In genomic region chr9:126335837-126336236, GRCh38 we compare ENCODE assay signal across 22 cellular contexts. TPM values are rescaled to one million over a fixed set of nuclear protein-coding genes. Genes with fewer than 3 reads are reported as not detected.
A peak's percentile ranks its signal among the peaks of the same experiment; 100 is the strongest.
DNase-seq lines count a peak whose midpoint lies in the region; ATAC-seq, FAIRE-seq and TF ChIP-seq lines count a peak whose summit lies in the region.
"Had no signal": no experiment of that assay in that cellular context is flagged by ENCODE, and none has a peak within 500 bp of the region (broad histone marks: within the 10 kb centered on the region; RNA-seq: fewer than 3 reads in every experiment).

No MANE protein-coding gene starts in this region.

- H2AFZ ChIP-seq in HepG2 (ENCODE audit: low read length): no peak overlapping the region

- H4K20me1 ChIP-seq in HepG2 (ENCODE audit: insufficient read depth, low read length): no peaks in the 10 kb centered on the region

- TF ChIP-seq CTCF in chondrocyte (IDR thresholded peaks at IDR 0.05) (no peak), HepG2 (CRISPR knock-in tag; IDR thresholded peaks at IDR 0.05) (peak; percentile 81), gastrocnemius medialis (IDR thresholded peaks at IDR 0.05 in 4 of 5, conservative IDR thresholded peaks at IDR 0.05 in 1 of 5) (no peak)

- H3K4me1 ChIP-seq in HepG2 (ENCODE audit: insufficient read depth, low read length) (peaks cover 91% of the 10 kb centered on the region), gastrocnemius medialis (peaks cover 78 to 86% of the 10 kb centered on the region in 2 donors)
- H3K4me1 ChIP-seq: foreskin keratinocyte had no signal

- POLR2A ChIA-PET in HepG2 (lab: Yijun Ruan, JAX): interaction anchor here (0.8 to 5.0 kb wide), 7 partner anchors 9 to 62 kb away, joined by 3 to 101 read pairs (median 5); partner anchors contain the start of gene MVB12B

- H3K4me2 ChIP-seq in HepG2 (ENCODE audit: low read depth, low read length): peak overlapping the region; percentile 95

- intact Hi-C loops in HepG2 (cut with micrococcal nuclease; ENCODE audit: unreplicated experiment) (loop anchor here (1.0 to 2.0 kb wide), 3 partner anchors 17 to 40 kb away; no protein-coding TSS in a partner anchor), gastrocnemius medialis (cut with DNase I; ENCODE audit: low total_unique reads) (no loop called here)

- 3% methylated on average over 9 of the region's 10 CpGs for WGBS in HepG2 (ENCODE audit: low lambda C conversion rate)

- no peak for TF ChIP-seq RAD21 in HepG2 (CRISPR knock-in tag; IDR thresholded peaks at IDR 0.05)

- H3K79me2 ChIP-seq in HepG2 (ENCODE audit: insufficient read depth, low read length): peaks cover 74% of the 10 kb centered on the region

- peaks cover 3% of the 10 kb centered on the region for H3K36me3 Mint-ChIP-seq in chondrocyte (ENCODE audit: low read depth)
- H3K36me3 Mint-ChIP-seq: activated naive CD4-positive, alpha-beta T cell treated with anti-CD3 and anti-CD28 coated beads, Interleukin-2, amount 50 U/mL, for 24 hours; IgD-negative memory B cell had no signal

- no peak overlapping the region for H3K4me3 Mint-ChIP-seq in chondrocyte (ENCODE audit: unreplicated experiment)
- H3K4me3 Mint-ChIP-seq: activated CD4-positive, alpha-beta T cell treated with anti-CD3 and anti-CD28 coated beads, Interleukin-2, amount 10 ng/mL, durations not matched to agents 24 days and 14 days; activated naive CD4-positive, alpha-beta T cell treated with anti-CD3 and anti-CD28 coated beads, Interleukin-2, amount 50 U/mL, for 24 hours; IgD-negative memory B cell; memory B cell; nephron had no signal

- no peak for TF ChIP-seq EP300 in HepG2 (IDR thresholded peaks at IDR 0.05; ENCODE audit: low read depth in 2 of 2, low read length in 2 of 2)
- TF ChIP-seq EP300 in HepG2 (CRISPR knock-in tag; IDR thresholded peaks at IDR 0.05; ENCODE audit: borderline replicate concordance): no peak

- peak overlapping the region; percentile 27 for H3K27ac Mint-ChIP-seq in chondrocyte (ENCODE audit: unreplicated experiment)
- H3K27ac Mint-ChIP-seq: activated CD4-positive, alpha-beta T cell treated with anti-CD3 and anti-CD28 coated beads, Interleukin-2, amount 10 ng/mL, durations not matched to agents 24 days and 14 days; activated naive CD4-positive, alpha-beta T cell treated with anti-CD3 and anti-CD28 coated beads, Interleukin-2, amount 50 U/mL, for 24 hours; IgD-negative memory B cell; memory B cell; nephron had no signal

- H3K27me3 ChIP-seq in H7 (ENCODE audit: control insufficient read depth, insufficient read depth, low read length) (no peaks in the 10 kb centered on the region), HepG2 (ENCODE audit: control insufficient read depth in 1 of 2, insufficient read depth in 2 of 2, low read length in 2 of 2) (no peaks in the 10 kb centered on the region; a peak in 1 of 5 replicates), gastrocnemius medialis (no peaks in the 10 kb centered on the region)
- H3K27me3 ChIP-seq: foreskin keratinocyte, suprapubic skin had no signal

- peak; percentile 37 for FAIRE-seq in HepG2 (lab: Jason Lieb, UNC)
- FAIRE-seq: endometrium had no signal

- ATAC-seq in HepG2 (peak; percentile 62), gastrocnemius medialis (no peak), GM21381 (IDR thresholded peaks at IDR 0.05; ENCODE audit: unreplicated experiment) (no peak)
- no peak for ATAC-seq in activated CD4-positive, CD25-positive, alpha-beta regulatory T cell treated with anti-CD3 and anti-CD28 coated beads, Interleukin-2, amount 50 U/mL, for 24 hours
- ATAC-seq: foreskin keratinocyte had no signal

- DNase-seq in H7 (peak; percentile 71), chondrocyte (ENCODE audit: low spot score) (no peak), HepG2 (ENCODE audit: low spot score) (no peak), gastrocnemius medialis (peak in 1 of 2 donors; percentile 38), iPS-NIHi11 (ENCODE audit: low spot score) (no peak)
- DNase-seq in activated naive CD4-positive, alpha-beta T cell treated with Interleukin-2 at 50 U/mL for 16 hours: no peak
- DNase-seq: activated CD4-positive, alpha-beta T cell treated with anti-CD3 and anti-CD28 coated beads, Interleukin-2, amount 10 ng/mL, durations not matched to agents 24 days and 14 days; DMS 273 treated with DMSO at 0.1 percent for 48 hours; foreskin keratinocyte; MV-4-11; NCI-H2081; NCI-H526 treated with DMSO at 0.1 percent for 48 hours; stimulated activated CD4-positive, alpha-beta T cell treated with anti-CD3 and anti-CD28 coated beads, Interleukin-2, amount 100 ng/mL, for 24 hours had no signal

- no TSS peak for BruUV-seq in HepG2 (replicated peaks; lab: Mats Ljungman, UMichigan)

- no peaks in the 10 kb centered on the region for H3K36me3 ChIP-seq in H7 (replicated peaks; ENCODE audit: control insufficient read depth, insufficient read depth, low read length)
- peaks cover 3 to 11% of the 10 kb centered on the region in 2 experiments for H3K36me3 ChIP-seq in HepG2 (replicated peaks in 1 of 2; ENCODE audit: control insufficient read depth in 1 of 2, insufficient read depth in 2 of 2, low read length in 2 of 2)
- peaks cover 0 to 4% of the 10 kb centered on the region in 2 donors for H3K36me3 ChIP-seq in gastrocnemius medialis

- H3K4me3 ChIP-seq in H7 (ENCODE audit: insufficient read depth, low read depth, low read length) (no peak overlapping the region), HepG2 (replicated peaks in 1 of 3; ENCODE audit: insufficient read depth in 1 of 3, low read depth in 2 of 3, low read length in 3 of 3) (peak overlapping the region; percentile 64 to 82 (median 78)), gastrocnemius medialis (peak overlapping the region; percentile 0 to 29 (median 18))
- H3K4me3 ChIP-seq: SK-N-MC, suprapubic skin had no signal

- H3K9ac ChIP-seq in HepG2 (ENCODE audit: insufficient read depth, low read depth, low read length): peak overlapping the region; percentile 79

- H3K4me1 Mint-ChIP-seq in chondrocyte (ENCODE audit: low read depth): peaks cover 59% of the 10 kb centered on the region
- H3K4me1 Mint-ChIP-seq: activated CD4-positive, alpha-beta T cell treated with anti-CD3 and anti-CD28 coated beads, Interleukin-2, amount 10 ng/mL, durations not matched to agents 24 days and 14 days; memory B cell had no signal

- CTCF ChIA-PET in HepG2 (lab: Yijun Ruan, JAX; ENCODE audit: low intra/inter-chr PET ratio, low total read pairs): no interaction called here

- H3K27ac ChIP-seq in HepG2 (ENCODE audit: extremely low read length, insufficient read depth, low read length): peak overlapping the region; percentile 85
- peak overlapping the region; percentile 90 to 97 (median 93) for H3K27ac ChIP-seq in gastrocnemius medialis
- H3K27ac ChIP-seq: foreskin keratinocyte, SK-N-MC, suprapubic skin had no signal

- no peaks in the 10 kb centered on the region for H3K27me3 Mint-ChIP-seq in chondrocyte (ENCODE audit: low read depth)
- H3K27me3 Mint-ChIP-seq: activated naive CD4-positive, alpha-beta T cell treated with anti-CD3 and anti-CD28 coated beads, Interleukin-2, amount 50 U/mL, for 24 hours had no signal

- no peaks in the 10 kb centered on the region for H3K9me3 Mint-ChIP-seq in chondrocyte (ENCODE audit: low read depth)
- H3K9me3 Mint-ChIP-seq: activated CD4-positive, alpha-beta T cell treated with anti-CD3 and anti-CD28 coated beads, Interleukin-2, amount 10 ng/mL, durations not matched to agents 24 days and 14 days; activated naive CD4-positive, alpha-beta T cell treated with anti-CD3 and anti-CD28 coated beads, Interleukin-2, amount 50 U/mL, for 24 hours; IgD-negative memory B cell; memory B cell; nephron had no signal

- TF ChIP-seq POLR2A in HepG2 (IDR thresholded peaks at IDR 0.05; ENCODE audit: insufficient read depth in 1 of 2, low read depth in 2 of 2, low read length in 2 of 2) (no peak), gastrocnemius medialis (IDR thresholded peaks at IDR 0.05) (no peak)

- H3K9me3 ChIP-seq in HepG2 (ENCODE audit: low read length): no peaks in the 10 kb centered on the region
- no peaks in the 10 kb centered on the region for H3K9me3 ChIP-seq in gastrocnemius medialis
- H3K9me3 ChIP-seq: suprapubic skin had no signal

- in situ Hi-C loops in HepG2 (cut with HindIII; ENCODE audit: extremely low pct_ligation_motif_present, low pct_unique_long_range_greater_than_20kb): loop anchor here (5.0 kb wide), 1 partner anchor 36 kb away; no protein-coding TSS in a partner anchor
- in situ Hi-C loops in gastrocnemius medialis (cut with MboI; ENCODE audit: low sequenced_read_pairs in 4 of 4): no loop called here

RNA-seq across cellular contexts. Expression of gene MVB12B, which starts 9.2 kb away (rescaled TPM):
- 6.1 and 7.2 TPM in 2 replicates for total RNA-seq in H7 (2014; rRNA removed; shearing (Covaris generic))
- 13.1 to 15.3 TPM (median 13.9 TPM) in 3 replicates for total RNA-seq in chondrocyte
- total RNA-seq in HepG2 (2016; rRNA removed; fragmentation: Illumina TruSeq; extraction: Trizol): 26.0 and 30.1 TPM in 2 replicates
- total RNA-seq in HepG2 (2016; cell fraction: cytosol; rRNA removed; fragmentation: Illumina TruSeq; extraction: Trizol; ENCODE audit: low read depth): 52.4 and 56.2 TPM in 2 replicates
- total RNA-seq in HepG2 (2016; cell fraction: insoluble cytoplasmic fraction; rRNA removed; fragmentation: Illumina TruSeq; extraction: Trizol): 22.0 and 29.4 TPM in 2 replicates
- total RNA-seq in HepG2 (2016; cell fraction: membrane; rRNA removed; fragmentation: Illumina TruSeq; extraction: Trizol): 19.7 and 20.0 TPM in 2 replicates
- total RNA-seq in HepG2 (2016; cell fraction: nucleus; rRNA removed; fragmentation: Illumina TruSeq; extraction: Trizol): 43.3 and 49.2 TPM in 2 replicates
- polyA plus RNA-seq in HepG2 (2011; rRNA removed): 10.7 and 12.1 TPM in 2 replicates
- polyA plus RNA-seq in HepG2 (2011; cell fraction: cytosol; rRNA removed): 9.2 and 11.3 TPM in 2 replicates
- 13.9 and 18.7 TPM in 2 replicates for polyA plus RNA-seq in HepG2 (2011; cell fraction: nucleus; rRNA removed)
- polyA plus RNA-seq in HepG2 (2012): 10.0 and 10.4 TPM in 2 replicates
- 2.4 and 3.2 TPM in 2 replicates for polyA plus RNA-seq in HepG2 (2016; cell fraction: cytosol; fragmentation: Illumina TruSeq; extraction: Trizol; ENCODE audit: low read depth)
- 20.2 and 24.6 TPM in 2 replicates for polyA plus RNA-seq in HepG2 (2016; cell fraction: insoluble cytoplasmic fraction; fragmentation: Illumina TruSeq; extraction: Trizol; ENCODE audit: low read depth)
- 7.4 and 7.6 TPM in 2 replicates for polyA plus RNA-seq in HepG2 (2016; cell fraction: membrane; fragmentation: Illumina TruSeq; extraction: Trizol; ENCODE audit: low read depth)
- 22.4 and 30.0 TPM in 2 replicates for polyA plus RNA-seq in HepG2 (2016; cell fraction: nucleus; fragmentation: Illumina TruSeq; extraction: Trizol; ENCODE audit: insufficient read depth, low read depth)
- 1.4 and 38.6 TPM in 2 replicates for polyA minus RNA-seq in HepG2 (2011; rRNA and poly(A)+ RNA removed; ENCODE audit: low replicate concordance)
- polyA minus RNA-seq in HepG2 (2011; cell fraction: cytosol; rRNA and poly(A)+ RNA removed): 10.4 and 11.3 TPM in 2 replicates
- 43.9 and 48.9 TPM in 2 replicates for polyA minus RNA-seq in HepG2 (2011; cell fraction: nucleus; rRNA and poly(A)+ RNA removed)
- total RNA-seq in gastrocnemius medialis: 10 to 100 TPM in 2 of 4 donors, 1 to 10 TPM in 2; 6.1 to 18.0 (median 13.2) TPM
